In the genomic region with DNA sequence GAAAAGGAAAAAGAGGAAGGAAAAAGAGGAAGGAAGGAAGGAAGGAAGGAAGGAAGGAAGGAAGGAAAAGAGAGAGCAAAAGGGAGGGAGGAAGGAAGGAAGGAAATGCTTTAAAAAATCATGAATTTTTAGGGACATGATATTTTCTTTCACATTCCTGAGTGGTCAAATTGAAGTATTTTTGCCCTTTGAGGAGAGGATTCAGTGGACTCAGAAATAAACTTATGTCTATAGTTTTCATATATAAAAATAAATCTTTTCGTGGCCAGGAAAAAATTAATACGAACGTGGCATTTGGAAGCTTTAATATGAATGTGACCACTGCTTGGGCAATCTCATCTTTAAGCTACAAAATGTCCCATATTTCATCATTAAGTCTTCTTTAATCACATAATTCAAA, we compare ENCODE assay signal across 35 cellular contexts.
"Had no signal": no experiment of that assay in that cellular context is flagged by ENCODE, and none has a peak within 500 bp of the region (broad histone marks: within the 10 kb centered on the region; RNA-seq: fewer than 3 reads in every experiment).

No MANE protein-coding gene starts in this region.

- H3K27me3 ChIP-seq: MG63 had no signal

- H3K4me3 ChIP-seq: MG63 had no signal

- DNase-seq: Karpas-422, Kasumi-1, MG63, MM.1S, MV-4-11, NCI-H1048, NCI-H1092, NCI-H1092 treated with DMSO at 0.1 percent for 48 hours, NCI-H1105, NCI-H1105 treated with DMSO at 0.1 percent for 48 hours, NCI-H1417, NCI-H1417 treated with DMSO at 0.1 percent for 48 hours, NCI-H1436, NCI-H1436 treated with DMSO at 0.1 percent for 48 hours, NCI-H146, NCI-H1694, NCI-H1694 treated with DMSO at 0.1 percent for 48 hours, NCI-H187, NCI-H187 treated with DMSO at 0.1 percent for 48 hours, NCI-H1930, NCI-H2029, NCI-H2029 treated with DMSO at 0.1 percent for 48 hours, NCI-H2081, NCI-H2081 treated with DMSO at 0.1 percent for 48 hours, NCI-H2107, NCI-H2171, NCI-H2171 treated with DMSO at 0.1 percent for 48 hours, NCI-H2227 treated with DMSO at 0.1 percent for 48 hours, NCI-H226, NCI-H345, NCI-H446, NCI-H446 treated with DMSO at 0.1 percent for 48 hours, NCI-H510A, NCI-H510A treated with DMSO at 0.1 percent for 48 hours had no signal

- H3K27ac ChIP-seq: KMS-11 had no signal

- H3K36me3 ChIP-seq: MG63 had no signal

- H3K9ac ChIP-seq: KMS-11 had no signal

- H3K9me3 ChIP-seq: MG63 had no signal
